In the genomic region with DNA sequence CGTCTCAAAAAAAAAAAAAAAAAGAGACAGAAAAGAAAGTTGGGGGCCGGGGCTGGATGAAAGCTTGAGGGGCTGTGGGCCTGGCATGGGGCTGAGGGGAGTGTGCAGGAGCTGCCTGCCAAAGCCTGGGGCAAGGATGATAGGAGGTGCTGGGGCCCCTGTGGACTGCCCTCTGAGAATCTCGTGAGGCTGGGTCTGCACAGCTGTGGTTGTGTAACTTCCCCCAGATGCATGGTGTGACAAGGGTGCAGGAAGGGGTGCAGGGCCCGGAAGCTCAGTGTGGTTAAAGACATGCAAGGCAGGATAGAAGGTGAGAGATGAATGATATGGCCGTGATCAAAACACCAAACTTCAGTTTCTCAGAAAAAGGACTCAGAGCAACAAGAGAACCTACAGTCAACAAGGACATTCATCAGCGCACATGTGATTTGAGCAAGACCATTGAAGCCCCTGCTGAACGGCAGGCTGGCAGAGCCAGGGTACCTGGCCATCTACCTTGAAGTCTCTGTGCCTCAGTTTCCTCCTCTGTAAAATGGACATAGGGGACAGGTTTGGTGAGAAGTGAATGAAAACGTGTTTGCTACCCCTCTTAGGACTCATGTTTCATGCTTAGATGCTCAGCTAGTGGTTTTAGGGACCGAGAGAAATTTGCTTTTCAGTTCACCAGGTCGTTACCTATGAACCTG, we compare ENCODE assay signal across 10 cellular contexts. TPM values are rescaled to one million over a fixed set of nuclear protein-coding genes. Genes with fewer than 3 reads are reported as not detected.
A peak's percentile ranks its signal among the peaks of the same experiment; 100 is the strongest.
DNase-seq lines count a peak whose midpoint lies in the region; ATAC-seq and TF ChIP-seq lines count a peak whose summit lies in the region.
"Had no signal": no experiment of that assay in that cellular context is flagged by ENCODE, and none has a peak within 500 bp of the region (broad histone marks: within the 10 kb centered on the region; RNA-seq: fewer than 3 reads in every experiment).

No MANE protein-coding gene starts in this region.

- H3K9me3 ChIP-seq in neutrophil (no peaks in the 10 kb centered on the region), PC-9 (ENCODE audit: insufficient read depth, low read depth) (no peaks in the 10 kb centered on the region)
- H3K9me3 ChIP-seq: SJSA1 had no signal

- peak; percentile 69 for ATAC-seq in GM19452 (IDR thresholded peaks at IDR 0.05; ENCODE audit: unreplicated experiment)

- peak overlapping the region; percentile 58 to 59 for H3K4me3 ChIP-seq in neutrophil (ENCODE audit: low read depth in 1 of 2, low read length in 1 of 2)
- no peak overlapping the region for H3K4me3 ChIP-seq in PC-9
- H3K4me3 ChIP-seq: SJSA1 had no signal

- CTCF ChIA-PET in PC-9 (lab: Charles Lee), result no interaction called here

- TF ChIP-seq CTCF in neutrophil (IDR thresholded peaks at IDR 0.05) (no peak), PC-9 (conservative IDR thresholded peaks at IDR 0.05) (no peak)

- 0 out of 2 replicates have a peak, but pooled peaks cover 6% of the 10 kb centered on the region for H3F3A ChIP-seq in PC-9 (ENCODE audit: insufficient read depth, low read depth)

- no peak overlapping the region for H2AFZ ChIP-seq in PC-9

- H3K27ac ChIP-seq in neutrophil (peak overlapping the region; percentile 91), PC-9 (no peak overlapping the region)
- H3K27ac ChIP-seq: SJSA1 had no signal

- BruUV-seq in PC-9 (replicated peaks; lab: Mats Ljungman, UMichigan), result no TSS peak

- H3K27me3 ChIP-seq in neutrophil (no peaks in the 10 kb centered on the region), PC-9 (ENCODE audit: insufficient read depth, low read depth) (peaks cover 10% of the 10 kb centered on the region)

- DNase-seq in Kasumi-1 (lab: John Stamatoyannopoulos, UW) (peak; percentile 48 to 72), SHP77 (lab: John Stamatoyannopoulos, UW) (no peak), PC-9 (no peak), cerebellar nuclear complex (lab: John Stamatoyannopoulos, UW) (no peak), middle frontal gyrus (ENCODE audit: extremely low spot score, low spot score) (no peak)
- peak; percentile 80 for DNase-seq in activated T-cell treated with anti-CD3 and anti-CD28 coated beads, Interleukin-2, amount 50 U/mL, for 24 hours

- peak overlapping the region; percentile 97 for H3K27ac Mint-ChIP-seq in activated T-cell treated with anti-CD3 and anti-CD28 coated beads, Interleukin-2, amount 50 U/mL, for 24 hours

- no peaks in the 10 kb centered on the region for H3K79me2 ChIP-seq in PC-9 (ENCODE audit: low read depth)

- H3K9me2 ChIP-seq in PC-9 (ENCODE audit: insufficient read depth), result no peaks in the 10 kb centered on the region

- peak overlapping the region; percentile 75 for H3K4me3 Mint-ChIP-seq in activated T-cell treated with anti-CD3 and anti-CD28 coated beads, Interleukin-2, amount 50 U/mL, for 24 hours

- H3K27me3 Mint-ChIP-seq in activated T-cell treated with anti-CD3 and anti-CD28 coated beads, Interleukin-2, amount 50 U/mL, for 24 hours, result no peaks in the 10 kb centered on the region

- intact Hi-C loops in PC-9 (cut with micrococcal nuclease; ENCODE audit: unreplicated experiment), result no loop called here

- H3K4me1 ChIP-seq in neutrophil (ENCODE audit: control insufficient read depth in 1 of 2, insufficient read depth in 1 of 2, low read depth in 1 of 2, low read length in 1 of 2), result peaks cover 68 to 69% of the 10 kb centered on the region in 2 experiments
- H3K4me1 ChIP-seq in PC-9 (replicated peaks; ENCODE audit: insufficient read depth), result peaks cover 15% of the 10 kb centered on the region

- H3K9me3 Mint-ChIP-seq in activated T-cell treated with anti-CD3 and anti-CD28 coated beads, Interleukin-2, amount 50 U/mL, for 24 hours, result peaks cover 10% of the 10 kb centered on the region

- H4K20me1 ChIP-seq in PC-9 (ENCODE audit: insufficient read depth), result no peaks in the 10 kb centered on the region

- H3K36me3 ChIP-seq in neutrophil (peaks cover 32% of the 10 kb centered on the region), PC-9 (ENCODE audit: low read depth) (no peaks in the 10 kb centered on the region)
- H3K36me3 ChIP-seq: SJSA1 had no signal

- H3K4me1 Mint-ChIP-seq in activated T-cell treated with anti-CD3 and anti-CD28 coated beads, Interleukin-2, amount 50 U/mL, for 24 hours (ENCODE audit: low read depth), result peaks cover 86% of the 10 kb centered on the region

- POLR2A ChIA-PET in PC-9 (lab: Charles Lee; ENCODE audit: unreplicated experiment), result no interaction called here

- peaks cover 40% of the 10 kb centered on the region for H3K36me3 Mint-ChIP-seq in activated T-cell treated with anti-CD3 and anti-CD28 coated beads, Interleukin-2, amount 50 U/mL, for 24 hours (ENCODE audit: low read depth)

- H3K4me2 ChIP-seq in PC-9, result no peak overlapping the region

RNA-seq across cellular contexts. Expression of gene IL32, which starts 9.6 kb away (rescaled TPM):
- 1.5 and 2.2 TPM in 2 replicates for total RNA-seq in PC-9 (2021)

RNA-seq across cellular contexts. Expression of gene ZSCAN10, which starts 24.1 kb away (rescaled TPM):
- 0.23 TPM in 1 of 2 replicates, not detected in the other for total RNA-seq in PC-9 (2021)
- total RNA-seq: lung microvascular endothelial cell, SJSA1 had no signal

RNA-seq across cellular contexts. Expression of gene MMP25, which starts 28.6 kb away (rescaled TPM):
- total RNA-seq in PC-9 (2021), result 0.28 and 0.83 TPM in 2 replicates

RNA-seq across cellular contexts. Expression of gene ZNF205, which starts 37.4 kb away (rescaled TPM):
- 17.4 and 18.0 TPM in 2 replicates for total RNA-seq in PC-9 (2021)

RNA-seq across cellular contexts. Expression of gene BICDL2, which starts 38.3 kb away (rescaled TPM):
- 57.9 and 68.7 TPM in 2 replicates for total RNA-seq in PC-9 (2021)
- total RNA-seq: lung microvascular endothelial cell, SJSA1 had no signal

Comparison
In these comparisons a context has a peak if more than half of its experiments do, and no peak if none do; other contexts are left out.
1. DNase-seq: peak in Kasumi-1 (2 of 2) and activated T-cell treated with anti-CD3 and anti-CD28 coated beads, Interleukin-2, amount 50 U/mL, for 24 hours (single experiment); none in SHP77 (0 of 2), PC-9 (0 of 2), cerebellar nuclear complex (0 of 2) and middle frontal gyrus (single experiment).